In genomic region chr1:53783056-53783455, GRCh38 we compare ENCODE assay signal across 19 cellular contexts. TPM values are rescaled to one million over a fixed set of nuclear protein-coding genes. Genes with fewer than 3 reads are reported as not detected.
DNase-seq lines count a peak whose midpoint lies in the region; ATAC-seq, FAIRE-seq and TF ChIP-seq lines count a peak whose summit lies in the region.
"Had no signal": no experiment of that assay in that cellular context is flagged by ENCODE, and none has a peak within 500 bp of the region (broad histone marks: within the 10 kb centered on the region; RNA-seq: fewer than 3 reads in every experiment).

No MANE protein-coding gene starts in this region.

- peaks cover 47% of the 10 kb centered on the region for H3K36me3 Mint-ChIP-seq in activated CD4-positive, alpha-beta memory T cell treated with anti-CD3 and anti-CD28 coated beads for 36 hours
- peaks cover 72% of the 10 kb centered on the region for H3K36me3 Mint-ChIP-seq in nephron progenitor cell (ENCODE audit: low read depth)

- peak; percentile 72 to 95 for ATAC-seq in activated CD4-positive, CD25-positive, alpha-beta regulatory T cell treated with anti-CD3 and anti-CD28 coated beads, Interleukin-2, amount 50 U/mL, for 24 hours
- no peak for ATAC-seq in HG03045 (IDR thresholded peaks at IDR 0.05; ENCODE audit: unreplicated experiment)
- ATAC-seq: Panc1, right lobe of liver had no signal

- H3K4me3 Mint-ChIP-seq in activated CD4-positive, alpha-beta memory T cell treated with anti-CD3 and anti-CD28 coated beads for 36 hours = no peak overlapping the region
- H3K4me3 Mint-ChIP-seq in nephron progenitor cell = no peak overlapping the region
- H3K4me3 Mint-ChIP-seq: HFFc6, IgD-negative memory B cell had no signal

- H3K27ac Mint-ChIP-seq in activated CD4-positive, alpha-beta memory T cell treated with anti-CD3 and anti-CD28 coated beads for 36 hours = peak overlapping the region; percentile 2
- peak overlapping the region; percentile 30 for H3K27ac Mint-ChIP-seq in nephron progenitor cell
- H3K27ac Mint-ChIP-seq: HFFc6 had no signal

- TF ChIP-seq CTCF in nephron progenitor cell (IDR thresholded peaks at IDR 0.05) = no peak

- peak; percentile 31 for FAIRE-seq in GM12891 (lab: Jason Lieb, UNC)
- no peak for FAIRE-seq in GM12892 (lab: Jason Lieb, UNC)

- no peaks in the 10 kb centered on the region for H3K9me3 Mint-ChIP-seq in activated CD4-positive, alpha-beta memory T cell treated with anti-CD3 and anti-CD28 coated beads for 36 hours
- no peaks in the 10 kb centered on the region for H3K9me3 Mint-ChIP-seq in nephron progenitor cell
- H3K9me3 Mint-ChIP-seq: HFFc6, IgD-negative memory B cell had no signal

- peaks cover 14% of the 10 kb centered on the region for H3K4me1 Mint-ChIP-seq in activated CD4-positive, alpha-beta memory T cell treated with anti-CD3 and anti-CD28 coated beads for 36 hours (ENCODE audit: low read depth)
- no peaks in the 10 kb centered on the region for H3K4me1 Mint-ChIP-seq in nephron progenitor cell
- H3K4me1 Mint-ChIP-seq: IgD-negative memory B cell had no signal

- intact Hi-C loops in activated CD4-positive, alpha-beta memory T cell treated with anti-CD3 and anti-CD28 coated beads for 36 hours (cut with micrococcal nuclease) = loop anchor here (5.0 kb wide), 1 partner anchor 54 kb away; the partner anchor contains the start of gene NDC1

- no peaks in the 10 kb centered on the region for H3K27me3 Mint-ChIP-seq in activated CD4-positive, alpha-beta memory T cell treated with anti-CD3 and anti-CD28 coated beads for 36 hours
- no peaks in the 10 kb centered on the region for H3K27me3 Mint-ChIP-seq in nephron progenitor cell (ENCODE audit: low read depth, poor library complexity)
- H3K27me3 Mint-ChIP-seq: IgD-negative memory B cell had no signal

- TF ChIP-seq POLR2A in GM12891 (IDR thresholded peaks at IDR 0.05; ENCODE audit: low read depth, low read length) (no peak), GM12892 (IDR thresholded peaks at IDR 0.05; ENCODE audit: low read depth, low read length) (no peak)

- CTCF ChIA-PET in activated CD4-positive, alpha-beta memory T cell treated with anti-CD3 and anti-CD28 coated beads for 36 hours (lab: Charles Lee) = no interaction called here

- no peak for DNase-seq in activated CD4-positive, CD25-positive, alpha-beta regulatory T cell (lab: John Stamatoyannopoulos, UW)
- DNase-seq in GM12891 (ENCODE audit: insufficient read length, low spot score) (no peak), nephron progenitor cell (no peak), NCI-H1105 (lab: John Stamatoyannopoulos, UW) (no peak), GM12892 (ENCODE audit: insufficient read length) (no peak)
- DNase-seq in activated CD4-positive, alpha-beta memory T cell treated with anti-CD3 and anti-CD28 coated beads for 36 hours = peak; percentile 28
- DNase-seq: activated CD8-positive, alpha-beta memory T cell treated with anti-CD3 and anti-CD28 coated beads, Interleukin-2, amount 50 U/mL, for 48 hours; central memory CD4-positive, alpha-beta T cell; effector memory CD4-positive, alpha-beta T cell; HFFc6; NCI-H1105 treated with DMSO at 0.1 percent for 48 hours; right lobe of liver; SK-N-SH; stimulated activated CD4-positive, alpha-beta T cell treated with anti-CD3 and anti-CD28 coated beads, Interleukin-4, amount 100 ng/mL, for 4 hours; transverse colon had no signal

- POLR2A ChIA-PET in activated CD4-positive, alpha-beta memory T cell treated with anti-CD3 and anti-CD28 coated beads for 36 hours (lab: Charles Lee) = interaction anchor here (0.6 kb wide), 1 partner anchor 1535 kb away, joined by 3 read pairs; no protein-coding TSS in a partner anchor

TF ChIP-seq in GM12891, 5 proteins besides CTCF, POLR2A, EP300 and RAD21:
- TF ChIP-seq TAF1 (IDR thresholded peaks at IDR 0.05; ENCODE audit: low read depth, low read length) = no peak
- no peak for TF ChIP-seq POU2F2 (IDR thresholded peaks at IDR 0.05; ENCODE audit: low read depth, low read length)
- TF ChIP-seq SPI1 (IDR thresholded peaks at IDR 0.05; ENCODE audit: low read depth, low read length) = peak; percentile 35; the same call in 1 of the 2 replicates
- TF ChIP-seq PAX5 (IDR thresholded peaks at IDR 0.05; ENCODE audit: insufficient read depth, low read length, severe bottlenecking) = no peak

RNA-seq across cellular contexts. Expression of gene GLIS1, which starts 44.1 kb away (rescaled TPM):
- not detected for polyA plus RNA-seq in GM12891 (2012; ENCODE audit: low read depth, missing spikeins)
- not detected for total RNA-seq in activated CD4-positive, alpha-beta memory T cell treated with anti-CD3 and anti-CD28 coated beads for 36 hours
- polyA plus RNA-seq in GM12892 (2012; ENCODE audit: missing spikeins) = not detected
- total RNA-seq: right lobe of liver had no signal
- polyA plus RNA-seq: IgD-negative memory B cell had no signal

RNA-seq across cellular contexts. Expression of gene NDC1, which starts 55.0 kb away (rescaled TPM):
- 14.6 TPM for polyA plus RNA-seq in GM12891 (2012; ENCODE audit: low read depth, missing spikeins)
- 10 to 100 TPM; 29.6 to 32.0 TPM for total RNA-seq in activated CD4-positive, alpha-beta memory T cell treated with anti-CD3 and anti-CD28 coated beads for 36 hours
- polyA plus RNA-seq in GM12892 (2012; ENCODE audit: missing spikeins) = 19.7 TPM
